Comparison of ENCODE assay signal across 13 cellular contexts in the genomic region with DNA sequence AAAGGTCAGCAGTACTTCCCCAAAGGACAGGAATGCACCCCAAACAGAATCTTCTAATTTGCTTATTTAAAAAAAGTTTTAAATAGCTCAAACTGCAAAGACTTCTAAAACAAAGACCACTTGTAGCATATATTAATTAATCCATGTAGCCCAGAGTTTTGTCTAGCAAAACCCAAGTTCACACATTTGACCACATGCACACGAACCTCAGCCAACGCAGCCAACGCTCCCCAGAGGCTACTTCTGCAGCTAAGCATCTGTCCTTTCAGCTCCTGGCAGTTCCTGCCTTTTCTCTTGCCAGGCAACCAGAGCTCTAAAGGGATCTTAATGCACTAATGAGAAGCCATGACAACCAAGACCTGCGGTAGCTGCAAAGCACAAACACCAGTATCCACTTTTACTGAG.
A peak's percentile ranks its signal among the peaks of the same experiment; 100 is the strongest.
DNase-seq lines count a peak whose midpoint lies in the region; ATAC-seq and TF ChIP-seq lines count a peak whose summit lies in the region.
"Had no signal": no experiment of that assay in that cellular context is flagged by ENCODE, and none has a peak within 500 bp of the region (broad histone marks: within the 10 kb centered on the region; RNA-seq: fewer than 3 reads in every experiment).

No MANE protein-coding gene starts in this region.

- H3K4me1 ChIP-seq in BLaER1 treated with 17β-estradiol and CSF1 and Interleukin-3, amounts not matched to agents 10 nM and 100 nM: peaks cover 20 to 50% (median 40%) of the 10 kb centered on the region in 10 experiments
- H3K4me1 ChIP-seq in mammary epithelial cell (ENCODE audit: insufficient read depth, low read length) (peaks cover 5% of the 10 kb centered on the region), upper lobe of left lung (peaks cover 0 to 15% (median 10%) of the 10 kb centered on the region in 4 donors)

- in situ Hi-C loops in mammary epithelial cell (cut with MboI; ENCODE audit: low sequenced_read_pairs in 2 of 2): no loop called here

- no peak for ATAC-seq in upper lobe of left lung (ENCODE audit: low FRiP score in 2 of 2)
- ATAC-seq: body of pancreas had no signal

- H3K9me3 ChIP-seq in BLaER1 treated with 17β-estradiol and CSF1 and Interleukin-3, amounts not matched to agents 10 nM and 100 nM (replicated peaks in 1 of 11): peaks cover 22 to 28% (median 24%) of the 10 kb centered on the region in 11 experiments
- H3K9me3 ChIP-seq in mammary epithelial cell (replicated peaks; ENCODE audit: insufficient read depth, low read length) (peaks cover 5% of the 10 kb centered on the region), upper lobe of left lung (peaks cover 0 to 7% (median 0%) of the 10 kb centered on the region in 4 donors)
- H3K9me3 ChIP-seq: body of pancreas had no signal

- peak overlapping the region in 10 of 11 experiments; percentile 12 to 60 (median 30); a peak in 18 of 22 replicates for H3K4me2 ChIP-seq in BLaER1 treated with 17β-estradiol and CSF1 and Interleukin-3, amounts not matched to agents 10 nM and 100 nM
- no peak overlapping the region for H3K4me2 ChIP-seq in mammary epithelial cell (ENCODE audit: insufficient read depth, low read depth, low read length)

- intact Hi-C loops in mammary epithelial cell (cut with micrococcal nuclease): loop anchor here (2.0 to 5.0 kb wide), 2 partner anchors 121 to 356 kb away; no protein-coding TSS in a partner anchor

- 17% methylated on average over 4 of the region's 4 CpGs for WGBS in mammary epithelial cell (ENCODE audit: low coverage, missing lambda C conversion rate)
- 39 to 66% methylated on average over 4 of the region's 4 CpGs for WGBS in upper lobe of left lung, 2 donors

- peaks cover 19 to 37% (median 25%) of the 10 kb centered on the region in 11 experiments; a peak in 20 of 22 replicates for H4K20me1 ChIP-seq in BLaER1 treated with 17β-estradiol and CSF1 and Interleukin-3, amounts not matched to agents 10 nM and 100 nM
- no peaks in the 10 kb centered on the region for H4K20me1 ChIP-seq in mammary epithelial cell (ENCODE audit: insufficient read depth, low read length)

- H2AFZ ChIP-seq in mammary epithelial cell (ENCODE audit: low read depth, low read length): no peak overlapping the region

- no peak for TF ChIP-seq EP300 in upper lobe of left lung (IDR thresholded peaks at IDR 0.05)

- no peaks in the 10 kb centered on the region for H3K79me2 ChIP-seq in mammary epithelial cell (ENCODE audit: insufficient read depth, low read length)

- peak; percentile 38 for DNase-seq in NB4 (ENCODE audit: low read depth)
- DNase-seq in anterior cingulate cortex (lab: John Stamatoyannopoulos, UW): peak in 39 of 58 donors; percentile 4 to 70 (median 28)
- DNase-seq in medulla oblongata (ENCODE audit: extremely low spot score): peak; percentile 69
- DNase-seq in cerebellar nuclear complex (lab: John Stamatoyannopoulos, UW): no peak
- DNase-seq in NK-92 treated with Interleukin-12 subunit alpha and Interleukin-12 subunit beta, amount 100 ng/mL, for 24 hours (lab: John Stamatoyannopoulos, UW): no peak
- DNase-seq in mammary epithelial cell: no peak
- DNase-seq in upper lobe of left lung: no peak
- DNase-seq: activated T-cell treated with anti-CD3 and anti-CD28 coated beads, Interleukin-2, amount 50 U/mL, for 1 hour; naive B cell; NCI-H345; stimulated activated CD4-positive, alpha-beta T cell treated with anti-CD3 and anti-CD28 coated beads, Interleukin-15, amount 100 ng/mL, for 24 hours had no signal

- H3K4me3 ChIP-seq in BLaER1 treated with 17β-estradiol and CSF1 and Interleukin-3, amounts not matched to agents 10 nM and 100 nM: no peak overlapping the region
- H3K4me3 ChIP-seq in NB4 (ENCODE audit: low read depth, low read length) (no peak overlapping the region), mammary epithelial cell (replicated peaks in 1 of 3; ENCODE audit: insufficient read depth in 1 of 3, low read depth in 2 of 3, low read length in 3 of 3) (no peak overlapping the region), upper lobe of left lung (no peak overlapping the region)
- H3K4me3 ChIP-seq: body of pancreas had no signal

- TF ChIP-seq POLR2A in NB4 (IDR thresholded peaks at IDR 0.05; ENCODE audit: extremely low read depth, insufficient read length) (no peak), upper lobe of left lung (IDR thresholded peaks at IDR 0.05) (no peak)

- peaks cover 8 to 24% (median 21%) of the 10 kb centered on the region in 11 experiments; a peak in 19 of 22 replicates for H3K36me3 ChIP-seq in BLaER1 treated with 17β-estradiol and CSF1 and Interleukin-3, amounts not matched to agents 10 nM and 100 nM
- H3K36me3 ChIP-seq in mammary epithelial cell (ENCODE audit: insufficient read depth, low read length) (no peaks in the 10 kb centered on the region), upper lobe of left lung (no peaks in the 10 kb centered on the region)

- dilution Hi-C loops in mammary epithelial cell (cut with HindIII; ENCODE audit: low sequenced_read_pairs): no loop called here

- H3K9ac ChIP-seq in BLaER1 treated with 17β-estradiol and CSF1 and Interleukin-3, amounts not matched to agents 10 nM and 100 nM: no peak overlapping the region
- H3K9ac ChIP-seq in mammary epithelial cell (ENCODE audit: insufficient read depth, low read length): no peak overlapping the region

- no TSS peak for BruUV-seq in mammary epithelial cell (replicated peaks; lab: Mats Ljungman, UMichigan)

- CTCF ChIA-PET in mammary epithelial cell (lab: Charles Lee; ENCODE audit: low non-redundant PET): no interaction called here

- no peak overlapping the region; a peak in 1 of 22 replicates for H3K27ac ChIP-seq in BLaER1 treated with 17β-estradiol and CSF1 and Interleukin-3, amounts not matched to agents 10 nM and 100 nM
- H3K27ac ChIP-seq in mammary epithelial cell (ENCODE audit: insufficient read depth, low read depth, low read length): no peak overlapping the region
- H3K27ac ChIP-seq in upper lobe of left lung: no peak overlapping the region
- H3K27ac ChIP-seq: body of pancreas had no signal

- TF ChIP-seq CTCF in NB4 (IDR thresholded peaks at IDR 0.05; ENCODE audit: low read depth, low read length) (no peak), mammary epithelial cell (conservative IDR thresholded peaks at IDR 0.05 in 1 of 2, IDR thresholded peaks at IDR 0.05 in 1 of 2; ENCODE audit: extremely low read depth in 1 of 2, insufficient read depth in 1 of 2, low read depth in 1 of 2, low read length in 2 of 2) (no peak), upper lobe of left lung (IDR thresholded peaks at IDR 0.05) (no peak)

- H3K27me3 ChIP-seq in BLaER1 treated with 17β-estradiol and CSF1 and Interleukin-3, amounts not matched to agents 10 nM and 100 nM: no peaks in the 10 kb centered on the region
- no peaks in the 10 kb centered on the region for H3K27me3 ChIP-seq in mammary epithelial cell (ENCODE audit: insufficient read depth, low read length)
- no peaks in the 10 kb centered on the region for H3K27me3 ChIP-seq in upper lobe of left lung
- H3K27me3 ChIP-seq: body of pancreas had no signal

Comparison
In these comparisons a context has a peak if more than half of its experiments do, and no peak if none do; other contexts are left out.
1. DNase-seq: peak in NB4 (single experiment), anterior cingulate cortex (39 of 58) and medulla oblongata (single experiment); none in cerebellar nuclear complex (0 of 2), NK-92 treated with Interleukin-12 subunit alpha and Interleukin-12 subunit beta, amount 100 ng/mL, for 24 hours (single experiment), mammary epithelial cell (single experiment) and upper lobe of left lung (0 of 2).